ENCODE assay signal across 16 cellular contexts in genomic region chr1:8883510-8883909, GRCh38.
"Had no signal": no experiment of that assay in that cellular context is flagged by ENCODE, and none has a peak within 500 bp of the region (broad histone marks: within the 10 kb centered on the region; RNA-seq: fewer than 3 reads in every experiment).

No MANE protein-coding gene starts in this region.

- H3K27ac Mint-ChIP-seq: activated CD4-positive, alpha-beta memory T cell treated with anti-CD3 and anti-CD28 coated beads for 36 hours; activated naive CD8-positive, alpha-beta T cell; stimulated activated memory B cell treated with anti-CD40 and anti-IgM and Interleukin-4, amounts not matched to agents 10 μg/mL and 1 μg/mL and 100 μg/mL, for 72 hours; T-helper 2 cell treated with Interferon-gamma antibody and Interleukin-4, amounts not matched to agents 5 μg/mL and 100 μg/mL, for 36 hours had no signal

- DNase-seq: activated CD4-positive, alpha-beta memory T cell treated with anti-CD3 and anti-CD28 coated beads for 36 hours; activated T-cell treated with anti-CD3 and anti-CD28 coated beads for 4 hours; amniotic stem cell; kidney; naive B cell; spleen; stimulated activated CD4-positive, alpha-beta T cell treated with anti-CD3 and anti-CD28 coated beads, Interleukin-4, amount 100 ng/mL, for 4 hours; upper lobe of left lung had no signal

- H3K36me3 Mint-ChIP-seq: activated naive CD8-positive, alpha-beta T cell; naive B cell; stimulated activated memory B cell treated with anti-CD40 and anti-IgM and Interleukin-4, amounts not matched to agents 10 μg/mL and 1 μg/mL and 100 μg/mL, for 72 hours had no signal

- H3K4me3 Mint-ChIP-seq: activated CD4-positive, alpha-beta memory T cell treated with anti-CD3 and anti-CD28 coated beads for 36 hours; activated naive CD8-positive, alpha-beta T cell; naive B cell; stimulated activated memory B cell treated with anti-CD40 and anti-IgM and Interleukin-4, amounts not matched to agents 10 μg/mL and 1 μg/mL and 100 μg/mL, for 72 hours; T-helper 2 cell treated with Interferon-gamma antibody and Interleukin-4, amounts not matched to agents 5 μg/mL and 100 μg/mL, for 36 hours had no signal

- H3K27ac ChIP-seq: neutrophil, parathyroid adenoma, spleen, upper lobe of left lung had no signal

- H2AFZ ChIP-seq: parathyroid adenoma had no signal

- H3K36me3 ChIP-seq: neutrophil, spleen, thoracic aorta, upper lobe of left lung had no signal

- H3K9me3 ChIP-seq: neutrophil, spleen, thoracic aorta, upper lobe of left lung had no signal

- H3K27me3 Mint-ChIP-seq: activated CD4-positive, alpha-beta memory T cell treated with anti-CD3 and anti-CD28 coated beads for 36 hours; activated naive CD8-positive, alpha-beta T cell; naive B cell; stimulated activated memory B cell treated with anti-CD40 and anti-IgM and Interleukin-4, amounts not matched to agents 10 μg/mL and 1 μg/mL and 100 μg/mL, for 72 hours had no signal

- H3K9ac ChIP-seq: parathyroid adenoma had no signal

- H3K27me3 ChIP-seq: neutrophil, spleen, upper lobe of left lung had no signal

- H3K4me3 ChIP-seq: lung, spleen, thoracic aorta, upper lobe of left lung had no signal

- ATAC-seq: left lobe of liver; stimulated activated memory B cell treated with anti-CD40 and anti-IgM and Interleukin-4, amounts not matched to agents 10 μg/mL and 1 μg/mL and 100 μg/mL, for 72 hours had no signal

- H3K9me3 Mint-ChIP-seq: activated CD4-positive, alpha-beta memory T cell treated with anti-CD3 and anti-CD28 coated beads for 36 hours; naive B cell; stimulated activated memory B cell treated with anti-CD40 and anti-IgM and Interleukin-4, amounts not matched to agents 10 μg/mL and 1 μg/mL and 100 μg/mL, for 72 hours; T-helper 2 cell treated with Interferon-gamma antibody and Interleukin-4, amounts not matched to agents 5 μg/mL and 100 μg/mL, for 36 hours had no signal

- H3K79me2 ChIP-seq: parathyroid adenoma had no signal
